In the genomic region with DNA sequence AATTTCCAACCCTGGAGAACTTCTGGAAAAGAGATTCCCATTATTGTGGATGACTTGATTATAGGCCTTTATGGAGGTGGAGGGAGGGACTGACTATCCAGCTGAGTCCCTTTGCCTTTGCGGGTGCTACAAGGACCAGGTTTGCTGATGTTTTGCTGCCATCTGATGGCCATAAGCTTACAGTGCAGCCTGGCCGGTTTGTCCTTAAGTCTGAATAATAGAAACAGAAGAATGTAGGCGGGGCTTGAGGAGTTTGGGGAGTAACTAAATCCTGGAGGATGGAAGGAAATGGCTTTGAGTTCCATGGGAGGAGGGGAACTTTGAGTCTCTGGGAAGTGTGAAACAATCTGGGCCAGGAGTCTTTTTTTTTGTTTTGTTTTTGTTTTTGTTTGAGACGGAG, we compare ENCODE assay signal across 8 cellular contexts. TPM values are rescaled to one million over a fixed set of nuclear protein-coding genes. Genes with fewer than 3 reads are reported as not detected.
A peak's percentile ranks its signal among the peaks of the same experiment; 100 is the strongest.
DNase-seq lines count a peak whose midpoint lies in the region; ATAC-seq and TF ChIP-seq lines count a peak whose summit lies in the region.

No MANE protein-coding gene starts in this region.

- POLR2A ChIA-PET in HEK293T (lab: Yijun Ruan, JAX): interaction anchor here (0.9 kb wide), 1 partner anchor 163 kb away, joined by 3 read pairs; no protein-coding TSS in a partner anchor

- H3K4me1 Mint-ChIP-seq in activated naive CD8-positive, alpha-beta T cell treated with anti-CD3 and anti-CD28 coated beads, Interleukin-2, amount 50 U/mL, for 24 hours: peaks cover 2% of the 10 kb centered on the region

- H3K36me3 ChIP-seq in heart right ventricle: no peaks in the 10 kb centered on the region

- H3K4me3 ChIP-seq in heart right ventricle: peak overlapping the region in 1 of 10 donors; percentile 28

- H3K36me3 Mint-ChIP-seq in activated naive CD8-positive, alpha-beta T cell treated with anti-CD3 and anti-CD28 coated beads, Interleukin-2, amount 50 U/mL, for 24 hours (ENCODE audit: low read depth): no peaks in the 10 kb centered on the region

- ATAC-seq in activated naive CD8-positive, alpha-beta T cell treated with anti-CD3 and anti-CD28 coated beads, Interleukin-2, amount 50 U/mL, for 24 hours: peak; percentile 89
- peak; percentile 93 to 99 (median 97) for ATAC-seq in heart right ventricle
- no peak for ATAC-seq in HG02623 (IDR thresholded peaks at IDR 0.05; ENCODE audit: unreplicated experiment)

- intact Hi-C loops in heart right ventricle (cut with DNase I): loop anchor here in 9 of 10 donors (1.0 to 10.0 kb wide), 16 partner anchors 24 to 548 kb away; a partner anchor contains a TSS

- DNase-seq in GM03348 (ENCODE audit: low spot score) (peak; percentile 90), HEK293T (ENCODE audit: extremely low spot score) (peak; percentile 87), NCI-H1417 treated with DMSO at 0.1 percent for 48 hours (lab: John Stamatoyannopoulos, UW) (peak; percentile 10), SW480 (ENCODE audit: low spot score) (peak; percentile 81), heart right ventricle (peak; percentile 72 to 94), renal cortical epithelial cell (ENCODE audit: low read depth) (peak; percentile 94)
- DNase-seq in activated naive CD8-positive, alpha-beta T cell treated with anti-CD3 and anti-CD28 coated beads, Interleukin-2, amount 50 U/mL, for 24 hours: peak; percentile 68

- H3K27ac ChIP-seq in heart right ventricle: no peak overlapping the region

- H3K9me3 Mint-ChIP-seq in activated naive CD8-positive, alpha-beta T cell treated with anti-CD3 and anti-CD28 coated beads, Interleukin-2, amount 50 U/mL, for 24 hours: no peaks in the 10 kb centered on the region

- H3K4me1 ChIP-seq in heart right ventricle: peaks cover 0 to 4% (median 0%) of the 10 kb centered on the region in 9 donors

- no peak overlapping the region for H3K4me3 Mint-ChIP-seq in activated naive CD8-positive, alpha-beta T cell treated with anti-CD3 and anti-CD28 coated beads, Interleukin-2, amount 50 U/mL, for 24 hours

- peak; percentile 86 to 96 (median 93) for TF ChIP-seq CTCF in heart right ventricle (IDR thresholded peaks at IDR 0.05)

- peaks cover 0 to 17% (median 8%) of the 10 kb centered on the region in 7 donors for H3K27me3 ChIP-seq in heart right ventricle

- no peaks in the 10 kb centered on the region for H3K9me3 ChIP-seq in heart right ventricle

- peaks cover 31% of the 10 kb centered on the region for H3K27me3 Mint-ChIP-seq in activated naive CD8-positive, alpha-beta T cell treated with anti-CD3 and anti-CD28 coated beads, Interleukin-2, amount 50 U/mL, for 24 hours

- CTCF ChIA-PET in HEK293T (lab: Yijun Ruan, JAX): interaction anchor here (0.5 to 8.5 kb wide), 16 partner anchors 25 to 962 kb away, joined by 3 to 145 read pairs (median 4); no protein-coding TSS in a partner anchor

- no peak overlapping the region for H3K27ac Mint-ChIP-seq in activated naive CD8-positive, alpha-beta T cell treated with anti-CD3 and anti-CD28 coated beads, Interleukin-2, amount 50 U/mL, for 24 hours

- WGBS in heart right ventricle, 2 donors: 1 to 8% methylated on average over 3 to 4 of the region's 4 CpGs

TF ChIP-seq in HEK293T, 16 proteins besides CTCF, POLR2A, EP300 and RAD21:
- TF ChIP-seq BHLHE40 (IDR thresholded peaks at IDR 0.05; ENCODE audit: borderline replicate concordance): no peak
- TF ChIP-seq ARNT (IDR thresholded peaks at IDR 0.05): no peak
- no peak for TF ChIP-seq ZNF384 (IDR thresholded peaks at IDR 0.05)
- no peak for TF ChIP-seq CTBP1 (IDR thresholded peaks at IDR 0.05; ENCODE audit: borderline replicate concordance)
- TF ChIP-seq TARDBP (IDR thresholded peaks at IDR 0.05): no peak
- TF ChIP-seq, protein P1, sequence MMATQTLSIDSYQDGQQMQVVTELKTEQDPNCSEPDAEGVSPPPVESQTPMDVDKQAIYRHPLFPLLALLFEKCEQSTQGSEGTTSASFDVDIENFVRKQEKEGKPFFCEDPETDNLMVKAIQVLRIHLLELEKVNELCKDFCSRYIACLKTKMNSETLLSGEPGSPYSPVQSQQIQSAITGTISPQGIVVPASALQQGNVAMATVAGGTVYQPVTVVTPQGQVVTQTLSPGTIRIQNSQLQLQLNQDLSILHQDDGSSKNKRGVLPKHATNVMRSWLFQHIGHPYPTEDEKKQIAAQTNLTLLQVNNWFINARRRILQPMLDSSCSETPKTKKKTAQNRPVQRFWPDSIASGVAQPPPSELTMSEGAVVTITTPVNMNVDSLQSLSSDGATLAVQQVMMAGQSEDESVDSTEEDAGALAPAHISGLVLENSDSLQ (IDR thresholded peaks at IDR 0.05): no peak
- no peak for TF ChIP-seq HDGF (IDR thresholded peaks at IDR 0.05; ENCODE audit: borderline replicate concordance)

RNA-seq across cellular contexts. Expression of a gene that starts 55.7 kb away (rescaled TPM):
- total RNA-seq in heart right ventricle (1 to 10 TPM in 8 of 10 donors, under 1 TPM in 2; 0.67 to 5.9 (median 2.0) TPM), renal cortical epithelial cell (0.75 and 1.4 TPM in 2 replicates)
- 1 to 10 TPM; 1.8 to 4.6 TPM for polyA plus RNA-seq in heart right ventricle

Comparison
In these comparisons a context has a peak if more than half of its experiments do, and no peak if none do; other contexts are left out.
1. DNase-seq: peak in every context shown above with its lines; median percentile 94 in renal cortical epithelial cell; 90 in GM03348; 87 in HEK293T; 83 in heart right ventricle; 81 in SW480; 68 in activated naive CD8-positive, alpha-beta T cell treated with anti-CD3 and anti-CD28 coated beads, Interleukin-2, amount 50 U/mL, for 24 hours; 10 in NCI-H1417 treated with DMSO at 0.1 percent for 48 hours.